ENCODE assay signal across 1 cellular context in genomic region chr7:130069978-130070899, GRCh38.
A peak's percentile ranks its signal among the peaks of the same experiment; 100 is the strongest.
TF ChIP-seq lines count a peak whose summit lies in the region.

Gene KLHDC10, plus strand, starts transcription at chr7:130070534. Its CDS starts 110 bp downstream, at chr7:130070644.

TF ChIP-seq in SK-N-SH, 30 proteins besides CTCF, POLR2A, EP300 and RAD21 (continued from another document):
- TF ChIP-seq REST (IDR thresholded peaks at IDR 0.05; ENCODE audit: low read depth, low read length), result 0 out of 2 replicates have a peak, but pooled peaks have one; percentile 49
- TF ChIP-seq NFIC (IDR thresholded peaks at IDR 0.05; ENCODE audit: borderline replicate concordance), result no peak
- no peak for TF ChIP-seq RCOR1 (IDR thresholded peaks at IDR 0.05; ENCODE audit: low read length)
- TF ChIP-seq TCF12 (IDR thresholded peaks at IDR 0.05), result peak; percentile 34; the same call in 1 of the 2 replicates
- peak; percentile 43; the same call in 1 of the 2 replicates for TF ChIP-seq GABPA (IDR thresholded peaks at IDR 0.05; ENCODE audit: low read depth)
- TF ChIP-seq POLR2AphosphoS5 (IDR thresholded peaks at IDR 0.05; ENCODE audit: low read depth, low read length), result peak; percentile 88
- peak; percentile 95 for TF ChIP-seq MXI1 (IDR thresholded peaks at IDR 0.05; ENCODE audit: low read depth, low read length)
- TF ChIP-seq TAF1 (IDR thresholded peaks at IDR 0.05; ENCODE audit: borderline replicate concordance, low read depth, low read length), result 0 out of 2 replicates have a peak, but pooled peaks have one; percentile 39
- TF ChIP-seq MEF2A (IDR thresholded peaks at IDR 0.05; ENCODE audit: borderline replicate concordance, low read depth), result no peak
- TF ChIP-seq SIN3A (IDR thresholded peaks at IDR 0.05; ENCODE audit: borderline replicate concordance, low read depth, low read length), result peak; percentile 89
- no peak; the same call in 1 of the 2 replicates for TF ChIP-seq JUND (IDR thresholded peaks at IDR 0.05)
